Comparison of ENCODE assay signal across 23 cellular contexts in genomic region chr19:52959613-52960295, GRCh38. TPM values are rescaled to one million over a fixed set of nuclear protein-coding genes. Genes with fewer than 3 reads are reported as not detected.
DNase-seq lines count a peak whose midpoint lies in the region; ATAC-seq and TF ChIP-seq lines count a peak whose summit lies in the region.
"Had no signal": no experiment of that assay in that cellular context is flagged by ENCODE, and none has a peak within 500 bp of the region (broad histone marks: within the 10 kb centered on the region; RNA-seq: fewer than 3 reads in every experiment).

No MANE protein-coding gene starts in this region.

- H3K36me3 ChIP-seq in BLaER1: peaks cover 62% of the 10 kb centered on the region
- peaks cover 10% of the 10 kb centered on the region; the same call in 1 of the 2 replicates for H3K36me3 ChIP-seq in Loucy (ENCODE audit: insufficient read depth, low read length)

- H3K4me3 ChIP-seq in BLaER1 (0 out of 2 replicates have a peak overlapping the region, but pooled peaks have one; percentile 1), Loucy (ENCODE audit: low read length, poor library complexity, severe bottlenecking) (no peak overlapping the region)
- H3K4me3 ChIP-seq: GM23338, Peyer's patch had no signal

- H3K27me3 Mint-ChIP-seq in nephron (ENCODE audit: low read depth) (no peaks in the 10 kb centered on the region), HFFc6 (ENCODE audit: insufficient read depth) (no peaks in the 10 kb centered on the region; the same call in none of the 2 replicates)

- H3K79me2 ChIP-seq in Loucy (ENCODE audit: insufficient read depth, low read length): peaks cover 45% of the 10 kb centered on the region

- DNase-seq in cerebellar cortex (ENCODE audit: low spot score) (peak; percentile 60), HFFc6 (no peak)
- no peak for DNase-seq in activated CD8-positive, alpha-beta memory T cell treated with anti-CD3 and anti-CD28 coated beads, Interleukin-2, amount 50 U/mL, for 48 hours
- DNase-seq: BE2C, DMS153, H9, IMR-90, KG1, NCI-H1048, NCI-H1417, NCI-H1694 treated with DMSO at 0.1 percent for 48 hours, NCI-H2081, NCI-H2227 treated with DMSO at 0.1 percent for 48 hours, NCI-H526 treated with DMSO at 0.1 percent for 48 hours, Peyer's patch, SHP77 treated with DMSO at 0.1 percent for 48 hours had no signal

- H3K9me3 ChIP-seq in BLaER1 (peaks cover 66% of the 10 kb centered on the region), Loucy (ENCODE audit: insufficient read depth, low read depth, low read length) (no peaks in the 10 kb centered on the region)
- H3K9me3 ChIP-seq: BE2C had no signal

- no peak overlapping the region for H3K27ac ChIP-seq in BLaER1
- H3K27ac ChIP-seq: Peyer's patch had no signal

- no peak for ATAC-seq in HG02981 (IDR thresholded peaks at IDR 0.05; ENCODE audit: unreplicated experiment)
- ATAC-seq: GM23338 had no signal

- H3K36me3 Mint-ChIP-seq in nephron (ENCODE audit: low read depth) (peaks cover 66% of the 10 kb centered on the region), HFFc6 (ENCODE audit: low read depth) (peaks cover 42% of the 10 kb centered on the region)

- H3F3A ChIP-seq in Loucy (ENCODE audit: low read depth): no peaks in the 10 kb centered on the region

- H3K9ac ChIP-seq in BLaER1 (no peak overlapping the region), Loucy (ENCODE audit: low read depth, low read length, poor library complexity, severe bottlenecking) (no peak overlapping the region)

- H3K4me3 Mint-ChIP-seq in nephron (peak overlapping the region; percentile 42 to 77 (median 53)), HFFc6 (no peak overlapping the region)
- H3K4me3 Mint-ChIP-seq: GM23338 had no signal

- no peak overlapping the region for H2AFZ ChIP-seq in Loucy (ENCODE audit: low read length)
- H2AFZ ChIP-seq: GM23338 had no signal

- no peaks in the 10 kb centered on the region for H3K9me2 ChIP-seq in Loucy (replicated peaks; ENCODE audit: low read depth, low read length)

- H3K27me3 ChIP-seq in BLaER1 (no peaks in the 10 kb centered on the region), Loucy (ENCODE audit: insufficient read depth, low read length, poor library complexity, severe bottlenecking) (no peaks in the 10 kb centered on the region)
- H3K27me3 ChIP-seq: BE2C, Peyer's patch had no signal

- TF ChIP-seq CTCF in Loucy (conservative IDR thresholded peaks at IDR 0.05; ENCODE audit: low read length) (no peak), nephron (IDR thresholded peaks at IDR 0.05; ENCODE audit: unreplicated experiment in 3 of 3) (no peak), HFFc6 (IDR thresholded peaks at IDR 0.05) (no peak)

- H3K27ac Mint-ChIP-seq in nephron (no peak overlapping the region), HFFc6 (no peak overlapping the region)
- H3K27ac Mint-ChIP-seq: GM23338, H9 had no signal

- H3K4me2 ChIP-seq in BLaER1 (no peak overlapping the region), Loucy (ENCODE audit: low read depth, low read length, poor library complexity, severe bottlenecking) (peak overlapping the region; percentile 98)
- H3K4me2 ChIP-seq: GM23338 had no signal

- peaks cover 27% of the 10 kb centered on the region for H3K4me1 Mint-ChIP-seq in nephron
- H3K4me1 Mint-ChIP-seq in HFFc6 (ENCODE audit: low read depth): peaks cover 22% of the 10 kb centered on the region

- H3K9me3 Mint-ChIP-seq in nephron (peaks cover 39% of the 10 kb centered on the region), HFFc6 (peaks cover 23% of the 10 kb centered on the region; the same call in 1 of the 2 replicates)
- H3K9me3 Mint-ChIP-seq: GM23338 had no signal

- peaks cover 17% of the 10 kb centered on the region for H3K4me1 ChIP-seq in BLaER1
- H3K4me1 ChIP-seq in Loucy (ENCODE audit: insufficient read depth, low read length, poor library complexity, severe bottlenecking): peaks cover 16% of the 10 kb centered on the region
- H3K4me1 ChIP-seq: BE2C had no signal

- no peaks in the 10 kb centered on the region for H4K20me1 ChIP-seq in BLaER1
- H4K20me1 ChIP-seq in Loucy (ENCODE audit: insufficient read depth, low read length, poor library complexity, severe bottlenecking): no peaks in the 10 kb centered on the region

RNA-seq across cellular contexts. Expression of gene ZNF816, which starts 2.9 kb away (rescaled TPM):
- total RNA-seq in HFFc6 (2021; fragmentation: NEBNext Ultra II Directional; extraction: Animal tissue kit (Norgen Biotek cat#: 25700)): 1 to 10 TPM; 2.5 to 3.1 (median 2.9) TPM

RNA-seq across cellular contexts. Expression of gene ZNF888, which starts 36.5 kb away (rescaled TPM):
- 1 to 10 TPM; 2.2 to 3.1 (median 2.8) TPM for total RNA-seq in HFFc6 (2021; fragmentation: NEBNext Ultra II Directional; extraction: Animal tissue kit (Norgen Biotek cat#: 25700))

RNA-seq across cellular contexts. Expression of gene ERVV-1, which starts 54.0 kb away (rescaled TPM):
- total RNA-seq in HFFc6 (2021; fragmentation: NEBNext Ultra II Directional; extraction: Animal tissue kit (Norgen Biotek cat#: 25700)): not detected
- total RNA-seq: A673, H9, IMR-90, NCI-H460, Peyer's patch had no signal
